Comparison of ENCODE assay signal across 19 cellular contexts in the genomic region with DNA sequence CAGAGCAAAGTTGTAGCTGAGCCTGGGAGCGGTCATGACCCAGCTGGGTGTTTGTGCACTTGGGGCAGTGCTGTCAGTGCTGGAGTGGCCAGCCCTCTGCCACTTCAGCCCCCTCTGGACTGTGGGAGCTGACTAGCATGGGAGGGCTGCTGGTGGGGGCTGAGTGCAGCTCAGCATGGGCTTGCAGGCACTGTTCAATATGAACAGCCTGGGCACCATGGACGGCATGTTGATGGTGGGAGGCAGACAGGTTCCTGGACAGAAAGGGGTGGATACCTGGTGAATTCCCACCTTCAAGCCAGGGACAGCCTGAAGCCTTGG. TPM values are rescaled to one million over a fixed set of nuclear protein-coding genes. Genes with fewer than 3 reads are reported as not detected.
A peak's percentile ranks its signal among the peaks of the same experiment; 100 is the strongest.
DNase-seq lines count a peak whose midpoint lies in the region; ATAC-seq and TF ChIP-seq lines count a peak whose summit lies in the region.
"Had no signal": no experiment of that assay in that cellular context is flagged by ENCODE, and none has a peak within 500 bp of the region (broad histone marks: within the 10 kb centered on the region; RNA-seq: fewer than 3 reads in every experiment).

No MANE protein-coding gene starts in this region.

- intact Hi-C loops in esophagus muscularis mucosa (cut with DNase I) = loop anchor here (5.0 kb wide), 3 partner anchors 44 to 141 kb away; no protein-coding TSS in a partner anchor

- peaks cover 18% of the 10 kb centered on the region for H3K9me3 ChIP-seq in DND-41 (ENCODE audit: insufficient read depth, low read length, severe bottlenecking)
- H3K9me3 ChIP-seq in esophagus muscularis mucosa = no peaks in the 10 kb centered on the region
- no peaks in the 10 kb centered on the region for H3K9me3 ChIP-seq in neuronal stem cell (replicated peaks in 1 of 2; ENCODE audit: control insufficient read depth in 2 of 2, insufficient read depth in 1 of 2, low read depth in 1 of 2, low read length in 2 of 2)
- H3K9me3 ChIP-seq: BE2C had no signal

- H3K36me3 ChIP-seq in DND-41 (ENCODE audit: insufficient read depth, low read length) (no peaks in the 10 kb centered on the region), esophagus muscularis mucosa (no peaks in the 10 kb centered on the region), neuronal stem cell (replicated peaks in 1 of 2; ENCODE audit: control insufficient read depth in 2 of 2, insufficient read depth in 2 of 2, low read length in 2 of 2) (no peaks in the 10 kb centered on the region)
- H3K36me3 ChIP-seq: BE2C, BLaER1 had no signal

- H2AK5ac ChIP-seq in neuronal stem cell (ENCODE audit: low read depth, low read length) = peak overlapping the region; percentile 89

- peak overlapping the region; percentile 50 for H2BK120ac ChIP-seq in neuronal stem cell (ENCODE audit: low read depth, low read length)

- WGBS in esophagus muscularis mucosa = 89% methylated on average over 1 of the region's 2 CpGs
- WGBS in neuronal stem cell (ENCODE audit: extremely low coverage in 2 of 2, insufficient read length in 2 of 2, insufficient replicate concordance in 1 of 2), 2 donors = no CpG with 5 or more reads among the region's 2 CpGs

- H3K9ac ChIP-seq in DND-41 (ENCODE audit: low read depth, low read length) (no peak overlapping the region), neuronal stem cell (ENCODE audit: low read depth, low read length, poor library complexity) (peak overlapping the region; percentile 39)
- H3K9ac ChIP-seq: BLaER1 had no signal

- H3K79me2 ChIP-seq in DND-41 (ENCODE audit: insufficient read depth, low read length) = no peaks in the 10 kb centered on the region

- no peaks in the 10 kb centered on the region for H3K79me1 ChIP-seq in neuronal stem cell (ENCODE audit: low read depth, low read length)

- no peaks in the 10 kb centered on the region for H4K20me1 ChIP-seq in DND-41 (ENCODE audit: insufficient read depth, low read length)
- H4K20me1 ChIP-seq: BLaER1 had no signal

- peak overlapping the region; percentile 64 for H3K14ac ChIP-seq in neuronal stem cell (ENCODE audit: low read length)

- H4K91ac ChIP-seq in neuronal stem cell (ENCODE audit: low read depth, low read length, poor library complexity) = no peak overlapping the region

- no peak for TF ChIP-seq EP300 in esophagus muscularis mucosa (IDR thresholded peaks at IDR 0.05)

- peak overlapping the region; percentile 77 for H4K8ac ChIP-seq in neuronal stem cell (ENCODE audit: low read depth, low read length)

- no peak for TF ChIP-seq POLR2A in esophagus muscularis mucosa (IDR thresholded peaks at IDR 0.05; ENCODE audit: low read depth)

- H3K4ac ChIP-seq in neuronal stem cell (ENCODE audit: low read length) = peak overlapping the region; percentile 55

- H3K23ac ChIP-seq in neuronal stem cell (ENCODE audit: low read depth, low read length, poor library complexity) = peak overlapping the region; percentile 47

- H2BK12ac ChIP-seq in neuronal stem cell (ENCODE audit: low read length) = no peak overlapping the region

- H2AFZ ChIP-seq in DND-41 (ENCODE audit: low read depth, low read length) = no peak overlapping the region
- H2AFZ ChIP-seq in neuronal stem cell (ENCODE audit: low read length) = no peak overlapping the region

- H3K27ac ChIP-seq in DND-41 (ENCODE audit: low read length) = peak overlapping the region; percentile 7; the same call in 1 of the 2 replicates
- H3K27ac ChIP-seq in esophagus muscularis mucosa (replicated peaks in 1 of 4) = no peak overlapping the region
- H3K27ac ChIP-seq in neuronal stem cell (replicated peaks; ENCODE audit: low read length) = no peak overlapping the region
- H3K27ac ChIP-seq: BLaER1 had no signal

- no peak overlapping the region for H2BK15ac ChIP-seq in neuronal stem cell (ENCODE audit: low read length)

- no peak for ATAC-seq in DND-41 (ENCODE audit: insufficient read depth, low read depth)

- H3K4me3 ChIP-seq in DND-41 (ENCODE audit: low read depth in 1 of 2, low read length in 2 of 2) (no peak overlapping the region), esophagus muscularis mucosa (no peak overlapping the region), neuronal stem cell (ENCODE audit: low read length in 2 of 2) (no peak overlapping the region)
- H3K4me3 ChIP-seq: BLaER1 had no signal

- H3K18ac ChIP-seq in neuronal stem cell (ENCODE audit: low read length) = peak overlapping the region; percentile 67

- H3K4me2 ChIP-seq in DND-41 (ENCODE audit: insufficient read depth, low read length) (no peak overlapping the region), neuronal stem cell (ENCODE audit: insufficient read depth, low read length, poor library complexity, severe bottlenecking) (no peak overlapping the region)
- H3K4me2 ChIP-seq: BLaER1 had no signal

- H3K4me1 ChIP-seq in DND-41 (ENCODE audit: insufficient read depth, low read length) (no peaks in the 10 kb centered on the region), esophagus muscularis mucosa (peaks cover 0 to 3% (median 0%) of the 10 kb centered on the region in 4 donors), neuronal stem cell (ENCODE audit: control insufficient read depth in 2 of 2, insufficient read depth in 1 of 2, low read depth in 1 of 2, low read length in 2 of 2) (no peaks in the 10 kb centered on the region)
- H3K4me1 ChIP-seq: BE2C, BLaER1 had no signal

- no peak overlapping the region for H2BK5ac ChIP-seq in neuronal stem cell (ENCODE audit: low read length)

- H3K27me3 ChIP-seq in DND-41 (ENCODE audit: insufficient read depth, low read length, poor library complexity) (no peaks in the 10 kb centered on the region), esophagus muscularis mucosa (peaks cover 0 to 8% (median 0%) of the 10 kb centered on the region in 4 donors), neuronal stem cell (ENCODE audit: control insufficient read depth in 3 of 3, insufficient read depth in 3 of 3, low read depth in 1 of 3, low read length in 3 of 3) (no peaks in the 10 kb centered on the region)
- H3K27me3 ChIP-seq: BE2C, BLaER1 had no signal

- DNase-seq in DND-41 = no peak
- DNase-seq in esophagus muscularis mucosa (ENCODE audit: extremely low spot score) = peak; percentile 34
- DNase-seq in neuronal stem cell (ENCODE audit: low spot score) = no peak
- DNase-seq in activated CD4-positive, CD25-positive, alpha-beta regulatory T cell treated with anti-CD3 and anti-CD28 coated beads, Interleukin-2, amount 50 U/mL, for 72 hours = no peak
- DNase-seq in inferior parietal cortex (ENCODE audit: extremely low spot score) = no peak
- no peak for DNase-seq in activated CD4-positive, alpha-beta T cell treated with anti-CD3 and anti-CD28 coated beads, Interleukin-2, amount 50 U/mL, for 4 hours
- DNase-seq: 8988T; ACHN; BE2C; CD4-positive, CD25-positive, alpha-beta regulatory T cell; COR-L47; DMS153; GF-D8 had no signal

- no peak for TF ChIP-seq CTCF in DND-41 (IDR thresholded peaks at IDR 0.05; ENCODE audit: borderline replicate concordance, extremely low read depth, low read length, poor library complexity, severe bottlenecking)
- no peak for TF ChIP-seq CTCF in esophagus muscularis mucosa (IDR thresholded peaks at IDR 0.05)

RNA-seq across cellular contexts. Expression of gene GGTLC1, which starts 50.5 kb away (rescaled TPM):
- not detected for total RNA-seq in esophagus muscularis mucosa
- polyA plus RNA-seq in neuronal stem cell (2013, experiment 1 of 2) = not detected
- polyA plus RNA-seq in neuronal stem cell (2013, experiment 2 of 2) = not detected
- total RNA-seq: A673; CD4-positive, alpha-beta memory T cell; CD4-positive, CD25-positive, alpha-beta regulatory T cell; CD8-positive, alpha-beta memory T cell had no signal
- polyA plus RNA-seq: AG04450; CD14-positive monocyte; CD4-positive, alpha-beta memory T cell; CD4-positive, CD25-positive, alpha-beta regulatory T cell; CD8-positive, alpha-beta memory T cell had no signal

RNA-seq across cellular contexts. Expression of gene CST5, which starts 58.5 kb away (rescaled TPM):
- 1 to 10 TPM in 3 of 4 donors, not detected in 1; 1.4 to 4.5 (median 3.7) TPM for total RNA-seq in esophagus muscularis mucosa
- not detected for polyA plus RNA-seq in neuronal stem cell (2013, experiment 1 of 2)
- polyA plus RNA-seq in neuronal stem cell (2013, experiment 2 of 2) = not detected
- total RNA-seq: A673; CD4-positive, alpha-beta memory T cell; CD4-positive, CD25-positive, alpha-beta regulatory T cell; CD8-positive, alpha-beta memory T cell had no signal
- polyA plus RNA-seq: AG04450; CD14-positive monocyte; CD4-positive, alpha-beta memory T cell; CD4-positive, CD25-positive, alpha-beta regulatory T cell; CD8-positive, alpha-beta memory T cell had no signal
